In genomic region chr22:41947181-41948080, GRCh38 we compare ENCODE assay signal across 8 cellular contexts. TPM values are rescaled to one million over a fixed set of nuclear protein-coding genes. Genes with fewer than 3 reads are reported as not detected.
A peak's percentile ranks its signal among the peaks of the same experiment; 100 is the strongest.
DNase-seq lines count a peak whose midpoint lies in the region; ATAC-seq and TF ChIP-seq lines count a peak whose summit lies in the region.

No MANE protein-coding gene starts in this region.

- no peak for ATAC-seq in natural killer cell treated with Interleukin-12 subunit alpha and Interleukin-12 subunit beta and Interleukin-15 and Interleukin-18, amount 100 ng/mL, for 72 hours
- ATAC-seq in HG02981 (IDR thresholded peaks at IDR 0.05; ENCODE audit: unreplicated experiment) (no peak), GM21447 (IDR thresholded peaks at IDR 0.05; ENCODE audit: unreplicated experiment) (no peak)

- H3K27me3 Mint-ChIP-seq in CD14-positive monocyte (ENCODE audit: low read depth in 3 of 3), result peaks cover 0 to 11% (median 0%) of the 10 kb centered on the region in 3 donors
- H3K27me3 Mint-ChIP-seq in natural killer cell treated with Interleukin-12 subunit alpha and Interleukin-12 subunit beta and Interleukin-15 and Interleukin-18, amount 100 ng/mL, for 72 hours, result no peaks in the 10 kb centered on the region

- no peak for DNase-seq in CD14-positive monocyte (ENCODE audit: low spot score)
- DNase-seq in natural killer cell treated with Interleukin-12 subunit alpha and Interleukin-12 subunit beta and Interleukin-15 and Interleukin-18, amount 100 ng/mL, for 72 hours (ENCODE audit: low spot score), result no peak
- DNase-seq in midbrain (lab: John Stamatoyannopoulos, UW), result no peak
- no peak for DNase-seq in AG08396 (ENCODE audit: low spot score)

- H3K4me3 Mint-ChIP-seq in CD14-positive monocyte, result peak overlapping the region; percentile 89 to 91
- H3K4me3 Mint-ChIP-seq in natural killer cell treated with Interleukin-12 subunit alpha and Interleukin-12 subunit beta and Interleukin-15 and Interleukin-18, amount 100 ng/mL, for 72 hours, result peak overlapping the region; percentile 99

- TF ChIP-seq CTCF in CD14-positive monocyte (IDR thresholded peaks at IDR 0.05), result no peak
- TF ChIP-seq CTCF in Loucy (conservative IDR thresholded peaks at IDR 0.05; ENCODE audit: low read length), result no peak

- H3K4me2 ChIP-seq in Loucy (ENCODE audit: low read depth, low read length, poor library complexity, severe bottlenecking), result peak overlapping the region; percentile 89

- H3K4me1 ChIP-seq in Loucy (ENCODE audit: insufficient read depth, low read length, poor library complexity, severe bottlenecking) (peaks cover 49% of the 10 kb centered on the region), duodenal mucosa (ENCODE audit: control insufficient read depth in 1 of 2, insufficient read depth in 2 of 2, low read length in 2 of 2) (peaks cover 15 to 18% of the 10 kb centered on the region in 2 donors)

- peaks cover 24% of the 10 kb centered on the region for H3K4me1 Mint-ChIP-seq in CD14-positive monocyte
- peaks cover 10 to 22% of the 10 kb centered on the region in 2 donors for H3K4me1 Mint-ChIP-seq in natural killer cell treated with Interleukin-12 subunit alpha and Interleukin-12 subunit beta and Interleukin-15 and Interleukin-18, amount 100 ng/mL, for 72 hours (ENCODE audit: low read depth in 2 of 2)

- H3K9me3 ChIP-seq in Loucy (ENCODE audit: insufficient read depth, low read depth, low read length), result no peaks in the 10 kb centered on the region
- no peaks in the 10 kb centered on the region for H3K9me3 ChIP-seq in duodenal mucosa (ENCODE audit: control insufficient read depth in 1 of 2, low read length in 2 of 2)

- no peak overlapping the region for H3K27ac ChIP-seq in duodenal mucosa (ENCODE audit: low read depth, low read length)

- H3K4me3 ChIP-seq in Loucy (ENCODE audit: low read length, poor library complexity, severe bottlenecking), result peak overlapping the region; percentile 84
- peak overlapping the region; percentile 88 to 94 for H3K4me3 ChIP-seq in duodenal mucosa (ENCODE audit: low read depth in 1 of 2, low read length in 2 of 2)

- peaks cover 14% of the 10 kb centered on the region for H4K20me1 ChIP-seq in Loucy (ENCODE audit: insufficient read depth, low read length, poor library complexity, severe bottlenecking)

- H3K36me3 Mint-ChIP-seq in CD14-positive monocyte, result peaks cover 3 to 7% of the 10 kb centered on the region in 2 donors
- peaks cover 12% of the 10 kb centered on the region for H3K36me3 Mint-ChIP-seq in natural killer cell treated with Interleukin-12 subunit alpha and Interleukin-12 subunit beta and Interleukin-15 and Interleukin-18, amount 100 ng/mL, for 72 hours

- H2AFZ ChIP-seq in Loucy (ENCODE audit: low read length), result peak overlapping the region; percentile 83

- peaks cover 21% of the 10 kb centered on the region for H3K36me3 ChIP-seq in Loucy (ENCODE audit: insufficient read depth, low read length)
- H3K36me3 ChIP-seq in duodenal mucosa (ENCODE audit: control insufficient read depth in 1 of 2, insufficient read depth in 2 of 2, low read length in 2 of 2), result no peaks in the 10 kb centered on the region

- peaks cover 0 to 1% (median 0%) of the 10 kb centered on the region in 7 donors for H3K9me3 Mint-ChIP-seq in CD14-positive monocyte
- H3K9me3 Mint-ChIP-seq in natural killer cell treated with Interleukin-12 subunit alpha and Interleukin-12 subunit beta and Interleukin-15 and Interleukin-18, amount 100 ng/mL, for 72 hours, result no peaks in the 10 kb centered on the region

- no peaks in the 10 kb centered on the region for H3F3A ChIP-seq in Loucy (ENCODE audit: low read depth)

- intact Hi-C loops in CD14-positive monocyte (cut with micrococcal nuclease), result no loop called here

- H3K9ac ChIP-seq in Loucy (ENCODE audit: low read depth, low read length, poor library complexity, severe bottlenecking), result peak overlapping the region; percentile 95
- peak overlapping the region; percentile 25 to 42 for H3K9ac ChIP-seq in duodenal mucosa (ENCODE audit: low read depth in 1 of 2, low read length in 2 of 2)

- H3K27me3 ChIP-seq in Loucy (ENCODE audit: insufficient read depth, low read length, poor library complexity, severe bottlenecking), result no peaks in the 10 kb centered on the region
- no peaks in the 10 kb centered on the region for H3K27me3 ChIP-seq in duodenal mucosa (ENCODE audit: control insufficient read depth in 1 of 2, insufficient read depth in 2 of 2, low read length in 2 of 2)

- peaks cover 58% of the 10 kb centered on the region for H3K79me2 ChIP-seq in Loucy (ENCODE audit: insufficient read depth, low read length)

- peak overlapping the region; percentile 45 to 94 (median 68) for H3K27ac Mint-ChIP-seq in CD14-positive monocyte
- peak overlapping the region; percentile 82 to 87 for H3K27ac Mint-ChIP-seq in natural killer cell treated with Interleukin-12 subunit alpha and Interleukin-12 subunit beta and Interleukin-15 and Interleukin-18, amount 100 ng/mL, for 72 hours

- no peaks in the 10 kb centered on the region for H3K9me2 ChIP-seq in Loucy (replicated peaks; ENCODE audit: low read depth, low read length)

RNA-seq across cellular contexts. Expression of gene CENPM, which starts 0.5 kb away (rescaled TPM):
- polyA plus RNA-seq in CD14-positive monocyte, result under 1 TPM in 1 of 2 donors, not detected in 1; 0.20 TPM
- 100 to 1,000 TPM in 1 of 2 donors, 10 to 100 TPM in 1; 34.7 to 115 TPM for total RNA-seq in natural killer cell treated with Interleukin-12 subunit alpha and Interleukin-12 subunit beta and Interleukin-15 and Interleukin-18, amount 100 ng/mL, for 72 hours

RNA-seq across cellular contexts. Expression of gene TNFRSF13C, which starts 20.8 kb away (rescaled TPM):
- polyA plus RNA-seq in CD14-positive monocyte, result not detected
- 1 to 10 TPM in 1 of 2 donors, under 1 TPM in 1; 0.40 to 3.2 TPM for total RNA-seq in natural killer cell treated with Interleukin-12 subunit alpha and Interleukin-12 subunit beta and Interleukin-15 and Interleukin-18, amount 100 ng/mL, for 72 hours

RNA-seq across cellular contexts. Expression of gene SEPTIN3, which starts 21.8 kb away (rescaled TPM):
- under 1 TPM in 1 of 2 donors, not detected in 1; 0.06 TPM for polyA plus RNA-seq in CD14-positive monocyte
- under 1 TPM; 0.14 to 0.25 TPM for total RNA-seq in natural killer cell treated with Interleukin-12 subunit alpha and Interleukin-12 subunit beta and Interleukin-15 and Interleukin-18, amount 100 ng/mL, for 72 hours

RNA-seq across cellular contexts. Expression of gene SHISA8, which starts 32.6 kb away (rescaled TPM):
- polyA plus RNA-seq in CD14-positive monocyte, result not detected
- not detected for total RNA-seq in natural killer cell treated with Interleukin-12 subunit alpha and Interleukin-12 subunit beta and Interleukin-15 and Interleukin-18, amount 100 ng/mL, for 72 hours
